Comparison of ENCODE assay signal across 1 cellular context in genomic region chr18:74316257-74317180, GRCh38.
A peak's percentile ranks its signal among the peaks of the same experiment; 100 is the strongest.
TF ChIP-seq lines count a peak whose summit lies in the region.

No MANE protein-coding gene starts in this region.

TF ChIP-seq in HepG2, 621 proteins besides CTCF, POLR2A, EP300 and RAD21 (continued from another document and continues in another):
- TF ChIP-seq CEBPZ (IDR thresholded peaks at IDR 0.05; ENCODE audit: low read length) (no peak), ZNF619 (CRISPR knock-in tag; IDR thresholded peaks at IDR 0.05) (no peak), ATF7-NPFF (CRISPR knock-in tag; IDR thresholded peaks at IDR 0.05; ENCODE audit: low read depth) (no peak), ZNF264 (CRISPR knock-in tag; IDR thresholded peaks at IDR 0.05) (0 out of 2 replicates have a peak, but pooled peaks have one; percentile 23), ZNF121 (CRISPR knock-in tag; IDR thresholded peaks at IDR 0.05) (no peak), FOXA3 (CRISPR knock-in tag; IDR thresholded peaks at IDR 0.05) (peak; percentile 92), FOXJ3 (CRISPR knock-in tag; IDR thresholded peaks at IDR 0.05; ENCODE audit: borderline replicate concordance) (peak; percentile 47; the same call in 1 of the 2 replicates), ZNF10 (CRISPR knock-in tag; IDR thresholded peaks at IDR 0.05; ENCODE audit: borderline replicate concordance, low read depth) (no peak), POGZ (CRISPR knock-in tag; IDR thresholded peaks at IDR 0.05) (peak; percentile 39; the same call in 1 of the 2 replicates), ZBTB7B (CRISPR knock-in tag; IDR thresholded peaks at IDR 0.05) (no peak), CBX2 (IDR thresholded peaks at IDR 0.05; ENCODE audit: low read depth, low read length) (no peak), CBX2 (CRISPR knock-in tag; IDR thresholded peaks at IDR 0.05; ENCODE audit: low read depth) (no peak), ZMYM4 (CRISPR knock-in tag; IDR thresholded peaks at IDR 0.05) (peak; percentile 55), ZBTB3 (CRISPR knock-in tag; IDR thresholded peaks at IDR 0.05; ENCODE audit: borderline replicate concordance, low read depth) (no peak), SATB2 (CRISPR knock-in tag; IDR thresholded peaks at IDR 0.05) (no peak), ARID5B (CRISPR knock-in tag; IDR thresholded peaks at IDR 0.05) (peak; percentile 93), ZSCAN30 (CRISPR knock-in tag; IDR thresholded peaks at IDR 0.05) (no peak), ZNF335 (CRISPR knock-in tag; IDR thresholded peaks at IDR 0.05) (no peak), NAIF1 (CRISPR knock-in tag; IDR thresholded peaks at IDR 0.05; ENCODE audit: borderline replicate concordance) (no peak), ELF1 (CRISPR knock-in tag; IDR thresholded peaks at IDR 0.05) (no peak), RNF219 (CRISPR knock-in tag; IDR thresholded peaks at IDR 0.05) (no peak), ZNF256 (CRISPR knock-in tag; conservative IDR thresholded peaks at IDR 0.05) (no peak), MED13 (CRISPR knock-in tag; IDR thresholded peaks at IDR 0.05) (no peak), FOXP1 (IDR thresholded peaks at IDR 0.05) (no peak), FOXP1 (CRISPR knock-in tag; IDR thresholded peaks at IDR 0.05) (peak; percentile 22; the same call in 1 of the 2 replicates), ARNTL (CRISPR knock-in tag; IDR thresholded peaks at IDR 0.05) (no peak), ZNF510 (CRISPR knock-in tag; IDR thresholded peaks at IDR 0.05; ENCODE audit: low read depth) (no peak), GPN1 (CRISPR knock-in tag; IDR thresholded peaks at IDR 0.05; ENCODE audit: borderline replicate concordance) (no peak), ZNF780A (CRISPR knock-in tag; IDR thresholded peaks at IDR 0.05) (no peak), YEATS2 (CRISPR knock-in tag; IDR thresholded peaks at IDR 0.05; ENCODE audit: borderline replicate concordance) (no peak), ZNF230 (CRISPR knock-in tag; IDR thresholded peaks at IDR 0.05) (no peak), ZNF274 (CRISPR knock-in tag; IDR thresholded peaks at IDR 0.05) (no peak), ZNF354B (CRISPR knock-in tag; IDR thresholded peaks at IDR 0.05) (no peak), SAFB2 (CRISPR knock-in tag; IDR thresholded peaks at IDR 0.05; ENCODE audit: borderline replicate concordance, low read depth) (no peak), ZSCAN22 (CRISPR knock-in tag; IDR thresholded peaks at IDR 0.05) (no peak), MEIS2 (CRISPR knock-in tag; IDR thresholded peaks at IDR 0.05) (no peak), TIGD3 (CRISPR knock-in tag; IDR thresholded peaks at IDR 0.05; ENCODE audit: borderline replicate concordance) (no peak), MTA3 (CRISPR knock-in tag; IDR thresholded peaks at IDR 0.05) (no peak), TRAFD1 (CRISPR knock-in tag; IDR thresholded peaks at IDR 0.05; ENCODE audit: borderline replicate concordance) (no peak), KDM2A (CRISPR knock-in tag; IDR thresholded peaks at IDR 0.05; ENCODE audit: borderline replicate concordance, low read depth) (no peak)
- TF ChIP-seq, protein P1, sequence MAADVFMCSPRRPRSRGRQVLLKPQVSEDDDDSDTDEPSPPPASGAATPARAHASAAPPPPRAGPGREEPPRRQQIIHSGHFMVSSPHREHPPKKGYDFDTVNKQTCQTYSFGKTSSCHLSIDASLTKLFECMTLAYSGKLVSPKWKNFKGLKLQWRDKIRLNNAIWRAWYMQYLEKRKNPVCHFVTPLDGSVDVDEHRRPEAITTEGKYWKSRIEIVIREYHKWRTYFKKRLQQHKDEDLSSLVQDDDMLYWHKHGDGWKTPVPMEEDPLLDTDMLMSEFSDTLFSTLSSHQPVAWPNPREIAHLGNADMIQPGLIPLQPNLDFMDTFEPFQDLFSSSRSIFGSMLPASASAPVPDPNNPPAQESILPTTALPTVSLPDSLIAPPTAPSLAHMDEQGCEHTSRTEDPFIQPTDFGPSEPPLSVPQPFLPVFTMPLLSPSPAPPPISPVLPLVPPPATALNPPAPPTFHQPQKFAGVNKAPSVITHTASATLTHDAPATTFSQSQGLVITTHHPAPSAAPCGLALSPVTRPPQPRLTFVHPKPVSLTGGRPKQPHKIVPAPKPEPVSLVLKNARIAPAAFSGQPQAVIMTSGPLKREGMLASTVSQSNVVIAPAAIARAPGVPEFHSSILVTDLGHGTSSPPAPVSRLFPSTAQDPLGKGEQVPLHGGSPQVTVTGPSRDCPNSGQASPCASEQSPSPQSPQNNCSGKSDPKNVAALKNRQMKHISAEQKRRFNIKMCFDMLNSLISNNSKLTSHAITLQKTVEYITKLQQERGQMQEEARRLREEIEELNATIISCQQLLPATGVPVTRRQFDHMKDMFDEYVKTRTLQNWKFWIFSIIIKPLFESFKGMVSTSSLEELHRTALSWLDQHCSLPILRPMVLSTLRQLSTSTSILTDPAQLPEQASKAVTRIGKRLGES (CRISPR knock-in tag; IDR thresholded peaks at IDR 0.05; ENCODE audit: borderline replicate concordance) = no peak
- TF ChIP-seq, protein P2, sequence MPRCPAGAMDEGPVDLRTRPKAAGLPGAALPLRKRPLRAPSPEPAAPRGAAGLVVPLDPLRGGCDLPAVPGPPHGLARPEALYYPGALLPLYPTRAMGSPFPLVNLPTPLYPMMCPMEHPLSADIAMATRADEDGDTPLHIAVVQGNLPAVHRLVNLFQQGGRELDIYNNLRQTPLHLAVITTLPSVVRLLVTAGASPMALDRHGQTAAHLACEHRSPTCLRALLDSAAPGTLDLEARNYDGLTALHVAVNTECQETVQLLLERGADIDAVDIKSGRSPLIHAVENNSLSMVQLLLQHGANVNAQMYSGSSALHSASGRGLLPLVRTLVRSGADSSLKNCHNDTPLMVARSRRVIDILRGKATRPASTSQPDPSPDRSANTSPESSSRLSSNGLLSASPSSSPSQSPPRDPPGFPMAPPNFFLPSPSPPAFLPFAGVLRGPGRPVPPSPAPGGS (CRISPR knock-in tag; IDR thresholded peaks at IDR 0.05) = no peak
- TF ChIP-seq, protein P3, sequence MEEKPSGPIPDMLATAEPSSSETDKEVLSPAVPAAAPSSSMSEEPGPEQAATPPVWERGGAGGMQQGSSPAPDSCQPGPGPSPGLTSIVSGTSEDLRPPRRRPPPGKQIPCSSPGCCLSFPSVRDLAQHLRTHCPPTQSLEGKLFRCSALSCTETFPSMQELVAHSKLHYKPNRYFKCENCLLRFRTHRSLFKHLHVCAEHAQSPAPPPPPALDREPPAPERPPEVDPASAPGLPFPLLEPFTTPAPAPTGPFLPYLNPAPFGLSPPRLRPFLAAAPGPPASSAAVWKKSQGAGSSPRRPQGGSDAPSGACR (CRISPR knock-in tag; IDR thresholded peaks at IDR 0.05) = no peak
- TF ChIP-seq, protein P4, sequence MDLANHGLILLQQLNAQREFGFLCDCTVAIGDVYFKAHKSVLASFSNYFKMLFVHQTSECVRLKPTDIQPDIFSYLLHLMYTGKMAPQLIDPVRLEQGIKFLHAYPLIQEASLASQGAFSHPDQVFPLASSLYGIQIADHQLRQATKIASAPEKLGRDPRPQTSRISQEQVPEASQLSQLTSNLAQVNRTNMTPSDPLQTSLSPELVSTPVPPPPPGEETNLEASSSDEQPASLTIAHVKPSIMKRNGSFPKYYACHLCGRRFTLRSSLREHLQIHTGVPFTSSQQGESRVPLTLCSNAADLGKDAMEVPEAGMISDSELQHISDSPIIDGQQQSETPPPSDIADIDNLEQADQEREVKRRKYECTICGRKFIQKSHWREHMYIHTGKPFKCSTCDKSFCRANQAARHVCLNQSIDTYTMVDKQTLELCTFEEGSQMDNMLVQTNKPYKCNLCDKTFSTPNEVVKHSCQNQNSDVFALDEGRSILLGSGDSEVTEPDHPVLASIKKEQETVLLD (CRISPR knock-in tag; IDR thresholded peaks at IDR 0.05; ENCODE audit: low read depth) = no peak
